ENCODE assay signal across 29 cellular contexts in the genomic region with DNA sequence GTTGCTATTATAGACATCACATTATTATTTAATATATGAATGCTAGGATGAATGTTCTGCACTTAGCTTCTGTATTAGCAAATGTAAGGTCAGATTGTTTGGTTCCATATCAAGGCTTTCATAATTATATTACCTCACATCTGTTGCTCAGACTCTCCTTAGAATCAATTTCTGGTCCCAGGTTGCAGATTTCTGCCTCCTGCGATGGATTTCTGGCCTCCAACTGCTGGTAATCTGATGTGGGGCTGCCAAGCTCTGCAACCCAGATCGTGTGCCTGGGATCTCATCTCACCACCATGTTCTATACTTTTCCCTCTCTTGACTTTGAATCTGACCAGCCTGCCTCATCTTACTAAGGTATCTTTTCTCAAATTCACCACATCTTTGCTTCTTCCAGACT. TPM values are rescaled to one million over a fixed set of nuclear protein-coding genes. Genes with fewer than 3 reads are reported as not detected.
"Had no signal": no experiment of that assay in that cellular context is flagged by ENCODE, and none has a peak within 500 bp of the region (broad histone marks: within the 10 kb centered on the region; RNA-seq: fewer than 3 reads in every experiment).

No MANE protein-coding gene starts in this region.

- H3K4me3 Mint-ChIP-seq: dendritic cell treated with granulocyte-macrophage colony-stimulating factor and Interleukin-4, amounts not matched to agents 40 ng/mL and 50 ng/mL, for 4 days; effector memory CD8-positive, alpha-beta T cell; endodermal cell; mesothelial cell of epicardium; naive B cell; naive thymus-derived CD8-positive, alpha-beta T cell had no signal

- H3K27ac Mint-ChIP-seq: dendritic cell treated with granulocyte-macrophage colony-stimulating factor and Interleukin-4, amounts not matched to agents 40 ng/mL and 50 ng/mL, for 4 days; effector memory CD8-positive, alpha-beta T cell; endodermal cell; mesothelial cell of epicardium; naive thymus-derived CD8-positive, alpha-beta T cell had no signal

- H3K27me3 ChIP-seq: esophagus squamous epithelium, gastrocnemius medialis, left lung had no signal

- H3K9me3 ChIP-seq: esophagus squamous epithelium, gastrocnemius medialis, left lung, lower lobe of right lung, mucosa of descending colon had no signal

- H3K27me3 Mint-ChIP-seq: dendritic cell treated with granulocyte-macrophage colony-stimulating factor and Interleukin-4, amounts not matched to agents 40 ng/mL and 50 ng/mL, for 4 days; effector memory CD8-positive, alpha-beta T cell; naive thymus-derived CD8-positive, alpha-beta T cell had no signal

- H3K27ac ChIP-seq: epithelial cell of prostate, esophagus squamous epithelium, gastrocnemius medialis, heart right ventricle, left lung, lower lobe of right lung had no signal

- DNase-seq: cortex of kidney; effector CD8-positive, alpha-beta T cell; effector memory CD8-positive, alpha-beta T cell; endodermal cell; erythroblast; esophagus squamous epithelium; foreskin fibroblast; foreskin melanocyte; gastrocnemius medialis; glutamatergic neuron; head of caudate nucleus; heart right ventricle; hippocampal formation; left cardiac atrium; left lung; left ventricle myocardium superior; lower lobe of right lung; mesenchymal stem cell; mucosa of descending colon; naive B cell; naive thymus-derived CD8-positive, alpha-beta T cell had no signal

- H3K4me1 Mint-ChIP-seq: endodermal cell; mesothelial cell of epicardium; naive B cell; naive thymus-derived CD8-positive, alpha-beta T cell had no signal

- H3K4me3 ChIP-seq: esophagus squamous epithelium, gastrocnemius medialis, heart right ventricle, left lung, lower lobe of right lung, mucosa of descending colon had no signal

- H3K9me3 Mint-ChIP-seq: dendritic cell treated with granulocyte-macrophage colony-stimulating factor and Interleukin-4, amounts not matched to agents 40 ng/mL and 50 ng/mL, for 4 days; effector memory CD8-positive, alpha-beta T cell had no signal

- H3K36me3 Mint-ChIP-seq: mesothelial cell of epicardium, naive B cell had no signal

- H3K4me1 ChIP-seq: esophagus squamous epithelium, gastrocnemius medialis, heart right ventricle, left lung, lower lobe of right lung had no signal

- ATAC-seq: effector memory CD8-positive, alpha-beta T cell; esophagus mucosa; gastrocnemius medialis; heart right ventricle; left cardiac atrium; left lung; left ventricle myocardium superior; lower lobe of right lung; mucosa of descending colon; naive thymus-derived CD8-positive, alpha-beta T cell had no signal

- H3K36me3 ChIP-seq: esophagus squamous epithelium, gastrocnemius medialis, heart right ventricle, left lung, lower lobe of right lung had no signal

RNA-seq across cellular contexts. Expression of gene PLPPR5, which starts 25.2 kb away (rescaled TPM):
- total RNA-seq: dermis microvascular lymphatic vessel endothelial cell; esophagus mucosa; esophagus squamous epithelium; gastrocnemius medialis; left cardiac atrium; left ventricle myocardium superior; lower lobe of right lung; lung microvascular endothelial cell; mesenteric fat pad; myocyte; naive thymus-derived CD8-positive, alpha-beta T cell had no signal
- polyA plus RNA-seq: heart right ventricle; naive thymus-derived CD8-positive, alpha-beta T cell had no signal
